ENCODE assay signal across 8 cellular contexts in the genomic region with DNA sequence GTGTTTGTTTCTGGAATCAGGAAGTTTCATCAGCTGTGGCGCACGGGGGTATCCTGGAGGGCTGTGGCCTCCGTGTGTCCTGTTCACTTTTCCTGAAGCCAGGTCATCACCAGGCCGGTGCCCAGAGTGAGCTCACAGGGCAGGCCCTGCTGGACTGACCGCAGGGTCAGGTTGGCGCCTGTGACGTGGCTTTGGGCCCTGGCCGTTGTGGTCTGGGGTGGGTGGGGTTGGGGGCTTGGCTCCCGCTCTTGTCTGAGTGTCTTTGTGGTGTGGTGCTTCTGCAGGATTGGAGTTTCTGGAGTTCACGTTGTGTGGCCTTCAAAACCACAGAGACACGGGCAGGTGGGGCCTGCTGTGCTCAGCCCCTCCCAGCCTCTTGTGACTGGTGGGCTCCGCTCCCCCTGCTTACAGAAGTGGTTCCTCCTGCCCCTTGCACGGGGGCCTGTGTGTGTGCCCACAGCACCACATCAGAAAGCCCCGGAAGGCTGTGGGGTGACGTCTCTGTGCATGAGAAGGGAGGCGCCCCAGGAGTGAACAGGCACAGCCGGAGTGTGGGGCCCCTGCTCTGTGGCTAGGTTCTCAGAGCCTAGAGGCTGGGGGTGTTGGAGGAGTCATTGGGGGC. TPM values are rescaled to one million over a fixed set of nuclear protein-coding genes. Genes with fewer than 3 reads are reported as not detected.
DNase-seq lines count a peak whose midpoint lies in the region; ATAC-seq lines count a peak whose summit lies in the region.

No MANE protein-coding gene starts in this region.

- DNase-seq in activated CD8-positive, alpha-beta memory T cell treated with anti-CD3 and anti-CD28 coated beads, Interleukin-2, amount 10 ng/mL, durations not matched to agents 7 days and 5 days: peak; percentile 88
- DNase-seq in hepatic stellate cell (ENCODE audit: low spot score): peak; percentile 63
- peak; percentile 63 to 85 for DNase-seq in stimulated activated CD8-positive, alpha-beta memory T cell treated with anti-CD3 and anti-CD28 coated beads, Interleukin-7, amount 100 ng/mL, for 48 hours (ENCODE audit: extremely low read depth in 1 of 2, low read depth in 1 of 2)
- DNase-seq in midbrain (lab: John Stamatoyannopoulos, UW): no peak
- DNase-seq in 8988T: no peak

- no peaks in the 10 kb centered on the region for H3K36me3 Mint-ChIP-seq in activated CD8-positive, alpha-beta memory T cell treated with anti-CD3 and anti-CD28 coated beads, Interleukin-2, amount 10 ng/mL, durations not matched to agents 7 days and 5 days

- H3K27ac Mint-ChIP-seq in activated CD8-positive, alpha-beta memory T cell treated with anti-CD3 and anti-CD28 coated beads, Interleukin-2, amount 10 ng/mL, durations not matched to agents 7 days and 5 days: peak overlapping the region; percentile 65

- peak overlapping the region; percentile 59 for H3K4me3 Mint-ChIP-seq in activated CD8-positive, alpha-beta memory T cell treated with anti-CD3 and anti-CD28 coated beads, Interleukin-2, amount 10 ng/mL, durations not matched to agents 7 days and 5 days

- H3K4me1 Mint-ChIP-seq in activated CD8-positive, alpha-beta memory T cell treated with anti-CD3 and anti-CD28 coated beads, Interleukin-2, amount 10 ng/mL, durations not matched to agents 7 days and 5 days: peaks cover 34% of the 10 kb centered on the region

- CTCF ChIA-PET in activated CD8-positive, alpha-beta memory T cell treated with anti-CD3 and anti-CD28 coated beads, Interleukin-2, amount 10 ng/mL, durations not matched to agents 7 days and 5 days (lab: Charles Lee): interaction anchor here (1.1 kb wide), 1 partner anchor 141 kb away, joined by 4 read pairs; no protein-coding TSS in a partner anchor

- H3K9me3 Mint-ChIP-seq in activated CD8-positive, alpha-beta memory T cell treated with anti-CD3 and anti-CD28 coated beads, Interleukin-2, amount 10 ng/mL, durations not matched to agents 7 days and 5 days (ENCODE audit: low read depth): no peaks in the 10 kb centered on the region

- peak; percentile 58 for ATAC-seq in HG03108 (IDR thresholded peaks at IDR 0.05; ENCODE audit: unreplicated experiment)
- peak; percentile 87 for ATAC-seq in activated CD8-positive, alpha-beta memory T cell treated with anti-CD3 and anti-CD28 coated beads, Interleukin-2, amount 10 ng/mL, durations not matched to agents 7 days and 5 days
- ATAC-seq in GM19328 (IDR thresholded peaks at IDR 0.05; ENCODE audit: unreplicated experiment): no peak
- no peak for ATAC-seq in GM18867 (IDR thresholded peaks at IDR 0.05; ENCODE audit: unreplicated experiment)

- H3K27me3 Mint-ChIP-seq in activated CD8-positive, alpha-beta memory T cell treated with anti-CD3 and anti-CD28 coated beads, Interleukin-2, amount 10 ng/mL, durations not matched to agents 7 days and 5 days: peaks cover 59% of the 10 kb centered on the region

RNA-seq across cellular contexts. Expression of gene RGS12, which starts 9.5 kb away (rescaled TPM):
- 1 to 10 TPM; 2.1 to 5.0 TPM for total RNA-seq in activated CD8-positive, alpha-beta memory T cell treated with anti-CD3 and anti-CD28 coated beads, Interleukin-2, amount 10 ng/mL, durations not matched to agents 7 days and 5 days

RNA-seq across cellular contexts. Expression of gene MSANTD1, which starts 53.3 kb away (rescaled TPM):
- total RNA-seq in activated CD8-positive, alpha-beta memory T cell treated with anti-CD3 and anti-CD28 coated beads, Interleukin-2, amount 10 ng/mL, durations not matched to agents 7 days and 5 days: under 1 TPM; 0.73 to 0.82 TPM

Comparison
In these comparisons a context has a peak if more than half of its experiments do, and no peak if none do; other contexts are left out.
1. ATAC-seq: peak in HG03108 (single experiment) and activated CD8-positive, alpha-beta memory T cell treated with anti-CD3 and anti-CD28 coated beads, Interleukin-2, amount 10 ng/mL, durations not matched to agents 7 days and 5 days (single experiment); none in GM19328 (single experiment) and GM18867 (single experiment).
2. DNase-seq: peak in activated CD8-positive, alpha-beta memory T cell treated with anti-CD3 and anti-CD28 coated beads, Interleukin-2, amount 10 ng/mL, durations not matched to agents 7 days and 5 days (single experiment), hepatic stellate cell (single experiment) and stimulated activated CD8-positive, alpha-beta memory T cell treated with anti-CD3 and anti-CD28 coated beads, Interleukin-7, amount 100 ng/mL, for 48 hours (2 of 2); none in midbrain (single experiment) and 8988T (single experiment).